In the genomic region with DNA sequence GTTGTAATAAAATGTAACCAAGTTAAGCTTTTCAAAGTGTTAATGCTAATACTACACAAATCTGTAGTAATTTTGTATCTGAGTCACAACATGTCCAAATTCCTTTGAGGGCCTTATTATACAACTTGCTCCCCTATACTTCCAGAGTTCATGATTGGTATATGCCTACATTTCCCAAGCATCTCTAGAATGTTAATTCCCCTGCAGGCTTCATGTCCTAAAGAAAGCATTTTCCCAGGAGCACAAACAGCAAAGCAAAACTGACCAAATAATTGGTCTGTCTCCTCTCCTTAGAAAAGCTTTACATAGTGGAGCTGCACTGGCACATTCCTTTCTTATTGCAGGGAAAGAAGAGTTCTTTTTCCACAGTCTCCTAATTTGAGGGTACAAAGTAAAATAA, we compare ENCODE assay signal across 1 cellular context.
TF ChIP-seq lines count a peak whose summit lies in the region.

No MANE protein-coding gene starts in this region.

TF ChIP-seq in IMR-90, 13 proteins besides CTCF, POLR2A, EP300 and RAD21:
- TF ChIP-seq RFX5 (IDR thresholded peaks at IDR 0.05; ENCODE audit: low read depth, low read length) (no peak), MAFK (IDR thresholded peaks at IDR 0.05; ENCODE audit: low read depth, low read length) (no peak), RCOR1 (IDR thresholded peaks at IDR 0.05; ENCODE audit: insufficient replicate concordance, low read length) (no peak), CEBPB (IDR thresholded peaks at IDR 0.05; ENCODE audit: low read depth, low read length) (no peak), MAZ (IDR thresholded peaks at IDR 0.05; ENCODE audit: borderline replicate concordance, low read depth, low read length) (no peak), NFE2L2 (IDR thresholded peaks at IDR 0.05; ENCODE audit: low read depth, low read length) (no peak)
- TF ChIP-seq, protein P1, sequence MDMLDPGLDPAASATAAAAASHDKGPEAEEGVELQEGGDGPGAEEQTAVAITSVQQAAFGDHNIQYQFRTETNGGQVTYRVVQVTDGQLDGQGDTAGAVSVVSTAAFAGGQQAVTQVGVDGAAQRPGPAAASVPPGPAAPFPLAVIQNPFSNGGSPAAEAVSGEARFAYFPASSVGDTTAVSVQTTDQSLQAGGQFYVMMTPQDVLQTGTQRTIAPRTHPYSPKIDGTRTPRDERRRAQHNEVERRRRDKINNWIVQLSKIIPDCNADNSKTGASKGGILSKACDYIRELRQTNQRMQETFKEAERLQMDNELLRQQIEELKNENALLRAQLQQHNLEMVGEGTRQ (IDR thresholded peaks at IDR 0.05; ENCODE audit: low read depth, low read length): no peak
